Comparison of ENCODE assay signal across 19 cellular contexts in genomic region chr20:63161176-63161651, GRCh38.
"Had no signal": no experiment of that assay in that cellular context is flagged by ENCODE, and none has a peak within 500 bp of the region (broad histone marks: within the 10 kb centered on the region; RNA-seq: fewer than 3 reads in every experiment).

No MANE protein-coding gene starts in this region.

- H3K27me3 ChIP-seq: neural progenitor cell, thyroid gland had no signal

- H3K27ac ChIP-seq: coronary artery, foreskin keratinocyte, neural progenitor cell, parathyroid adenoma, sigmoid colon, skin epidermis, suprapubic skin, thyroid gland had no signal

- H2AFZ ChIP-seq: neural progenitor cell, parathyroid adenoma had no signal

- H3K4me1 ChIP-seq: foreskin keratinocyte, parathyroid adenoma, sigmoid colon, suprapubic skin, thyroid gland had no signal

- H3K36me3 Mint-ChIP-seq: immature natural killer cell; naive thymus-derived CD8-positive, alpha-beta T cell; neural progenitor cell; type B pancreatic cell had no signal

- H3K9me3 Mint-ChIP-seq: endodermal cell; immature natural killer cell; naive thymus-derived CD8-positive, alpha-beta T cell; neural progenitor cell; type B pancreatic cell had no signal

- ATAC-seq: foreskin keratinocyte; left colon; naive thymus-derived CD8-positive, alpha-beta T cell had no signal

- H3K4me2 ChIP-seq: neural progenitor cell had no signal

- H3K36me3 ChIP-seq: neural progenitor cell, sigmoid colon, suprapubic skin, thyroid gland had no signal

- H3K27ac Mint-ChIP-seq: endodermal cell, immature natural killer cell, neural progenitor cell, type B pancreatic cell had no signal

- H3K4me1 Mint-ChIP-seq: endodermal cell, immature natural killer cell had no signal

- H3K4me3 ChIP-seq: coronary artery, neural progenitor cell, sigmoid colon, skin epidermis, suprapubic skin, thyroid gland had no signal

- DNase-seq: effector CD4-positive, alpha-beta T cell; endodermal cell; erythroblast; foreskin keratinocyte; immature natural killer cell; left colon; mammary epithelial cell; naive thymus-derived CD8-positive, alpha-beta T cell; occipital lobe; sigmoid colon; stimulated activated CD4-positive, alpha-beta T cell treated with anti-CD3 and anti-CD28 coated beads, Interleukin-12 subunit alpha, Interleukin-12 subunit beta, amount 100 ng/mL, for 4 hours; stimulated activated naive CD4-positive, alpha-beta T cell treated with Interleukin-2 at 50 U/mL for 16 hours; thyroid gland had no signal

- H3K9me3 ChIP-seq: sigmoid colon, suprapubic skin, thyroid gland had no signal

- H3K4me3 Mint-ChIP-seq: endodermal cell; immature natural killer cell; naive thymus-derived CD8-positive, alpha-beta T cell; neural progenitor cell; type B pancreatic cell had no signal

- H3K9ac ChIP-seq: neural progenitor cell, parathyroid adenoma had no signal

- H3K79me2 ChIP-seq: parathyroid adenoma had no signal
